In genomic region chr2:235238537-235238936, GRCh38 we compare ENCODE assay signal across 12 cellular contexts.
DNase-seq lines count a peak whose midpoint lies in the region; ATAC-seq, FAIRE-seq and TF ChIP-seq lines count a peak whose summit lies in the region.
"Had no signal": no experiment of that assay in that cellular context is flagged by ENCODE, and none has a peak within 500 bp of the region (broad histone marks: within the 10 kb centered on the region; RNA-seq: fewer than 3 reads in every experiment).

No MANE protein-coding gene starts in this region.

- no peaks in the 10 kb centered on the region for H3K36me3 ChIP-seq in left lung

- intact Hi-C loops in left lung (cut with DNase I) = no loop called here
- intact Hi-C loops in activated CD4-positive, alpha-beta T cell treated with anti-CD3 and anti-CD28 coated beads, Interleukin-2, amount 10 ng/mL, durations not matched to agents 24 days and 14 days (cut with micrococcal nuclease) = no loop called here

- TF ChIP-seq CTCF in choroid plexus epithelial cell (conservative IDR thresholded peaks at IDR 0.05; ENCODE audit: low read depth, low read length) = no peak
- TF ChIP-seq CTCF in left lung (IDR thresholded peaks at IDR 0.05) = no peak
- no peak for TF ChIP-seq CTCF in glutamatergic neuron (IDR thresholded peaks at IDR 0.05; ENCODE audit: partially characterized antibody, unreplicated experiment)

- no peaks in the 10 kb centered on the region for H3K9me3 ChIP-seq in left lung
- H3K9me3 ChIP-seq: body of pancreas had no signal

- no peak overlapping the region for H3K27ac Mint-ChIP-seq in activated CD4-positive, alpha-beta T cell treated with anti-CD3 and anti-CD28 coated beads, Interleukin-2, amount 10 ng/mL, durations not matched to agents 24 days and 14 days
- H3K27ac Mint-ChIP-seq in glutamatergic neuron (ENCODE audit: unreplicated experiment) = no peak overlapping the region

- FAIRE-seq in urothelium cell line (lab: Jason Lieb, UNC) = no peak

- ATAC-seq in left lung = peak; percentile 60
- no peak for ATAC-seq in HG03520 (IDR thresholded peaks at IDR 0.05; ENCODE audit: unreplicated experiment)
- ATAC-seq: body of pancreas had no signal

- DNase-seq in NCI-H2107 treated with DMSO at 0.1 percent for 48 hours (lab: John Stamatoyannopoulos, UW; ENCODE audit: unreplicated experiment) (peak; percentile 21), NCI-H2107 (lab: John Stamatoyannopoulos, UW) (no peak), choroid plexus epithelial cell (ENCODE audit: low read depth) (peak; percentile 40), left lung (no peak), urothelium cell line (ENCODE audit: low spot score) (peak; percentile 63), glutamatergic neuron (no peak)
- DNase-seq in activated CD4-positive, alpha-beta T cell treated with anti-CD3 and anti-CD28 coated beads, Interleukin-2, amount 10 ng/mL, durations not matched to agents 24 days and 14 days = no peak
- DNase-seq: 8988T; activated CD4-positive, alpha-beta T cell treated with anti-CD3 and anti-CD28 coated beads, Interleukin-2, amount 50 U/mL, for 1 hour had no signal

- H3K4me3 Mint-ChIP-seq in activated CD4-positive, alpha-beta T cell treated with anti-CD3 and anti-CD28 coated beads, Interleukin-2, amount 10 ng/mL, durations not matched to agents 24 days and 14 days = no peak overlapping the region
- no peak overlapping the region for H3K4me3 Mint-ChIP-seq in glutamatergic neuron (ENCODE audit: unreplicated experiment)

- H3K36me3 Mint-ChIP-seq in activated CD4-positive, alpha-beta T cell treated with anti-CD3 and anti-CD28 coated beads, Interleukin-2, amount 10 ng/mL, durations not matched to agents 24 days and 14 days (ENCODE audit: low read depth) = no peaks in the 10 kb centered on the region
- H3K36me3 Mint-ChIP-seq in glutamatergic neuron (ENCODE audit: unreplicated experiment) = no peaks in the 10 kb centered on the region

- no peak overlapping the region for H3K4me3 ChIP-seq in choroid plexus epithelial cell (ENCODE audit: low read depth, low read length)
- H3K4me3 ChIP-seq in left lung = no peak overlapping the region
- H3K4me3 ChIP-seq: body of pancreas had no signal

- no peaks in the 10 kb centered on the region for H3K9me3 Mint-ChIP-seq in activated CD4-positive, alpha-beta T cell treated with anti-CD3 and anti-CD28 coated beads, Interleukin-2, amount 10 ng/mL, durations not matched to agents 24 days and 14 days
- peaks cover 2% of the 10 kb centered on the region for H3K9me3 Mint-ChIP-seq in glutamatergic neuron (ENCODE audit: unreplicated experiment)

- H3K27ac ChIP-seq in left lung = no peak overlapping the region
- H3K27ac ChIP-seq: body of pancreas, parathyroid adenoma had no signal

- no peaks in the 10 kb centered on the region for H3K4me1 Mint-ChIP-seq in activated CD4-positive, alpha-beta T cell treated with anti-CD3 and anti-CD28 coated beads, Interleukin-2, amount 10 ng/mL, durations not matched to agents 24 days and 14 days
- H3K4me1 Mint-ChIP-seq in glutamatergic neuron (ENCODE audit: low read depth, unreplicated experiment) = peaks cover 3% of the 10 kb centered on the region

- no peaks in the 10 kb centered on the region for H3K27me3 ChIP-seq in left lung
- H3K27me3 ChIP-seq: body of pancreas had no signal

- H3K4me1 ChIP-seq in left lung = no peaks in the 10 kb centered on the region
- H3K4me1 ChIP-seq: body of pancreas, parathyroid adenoma had no signal

- H3K27me3 Mint-ChIP-seq in activated CD4-positive, alpha-beta T cell treated with anti-CD3 and anti-CD28 coated beads, Interleukin-2, amount 10 ng/mL, durations not matched to agents 24 days and 14 days = peaks cover 6% of the 10 kb centered on the region
- peaks cover 2% of the 10 kb centered on the region for H3K27me3 Mint-ChIP-seq in glutamatergic neuron (ENCODE audit: unreplicated experiment)

Comparison
In these comparisons a context has a peak if more than half of its experiments do, and no peak if none do; other contexts are left out.
1. DNase-seq: peak in NCI-H2107 treated with DMSO at 0.1 percent for 48 hours (single experiment), choroid plexus epithelial cell (single experiment) and urothelium cell line (single experiment); none in NCI-H2107 (single experiment), left lung (0 of 2), activated CD4-positive, alpha-beta T cell treated with anti-CD3 and anti-CD28 coated beads, Interleukin-2, amount 10 ng/mL, durations not matched to agents 24 days and 14 days (single experiment) and glutamatergic neuron (single experiment).